ENCODE assay signal across 12 cellular contexts in the genomic region with DNA sequence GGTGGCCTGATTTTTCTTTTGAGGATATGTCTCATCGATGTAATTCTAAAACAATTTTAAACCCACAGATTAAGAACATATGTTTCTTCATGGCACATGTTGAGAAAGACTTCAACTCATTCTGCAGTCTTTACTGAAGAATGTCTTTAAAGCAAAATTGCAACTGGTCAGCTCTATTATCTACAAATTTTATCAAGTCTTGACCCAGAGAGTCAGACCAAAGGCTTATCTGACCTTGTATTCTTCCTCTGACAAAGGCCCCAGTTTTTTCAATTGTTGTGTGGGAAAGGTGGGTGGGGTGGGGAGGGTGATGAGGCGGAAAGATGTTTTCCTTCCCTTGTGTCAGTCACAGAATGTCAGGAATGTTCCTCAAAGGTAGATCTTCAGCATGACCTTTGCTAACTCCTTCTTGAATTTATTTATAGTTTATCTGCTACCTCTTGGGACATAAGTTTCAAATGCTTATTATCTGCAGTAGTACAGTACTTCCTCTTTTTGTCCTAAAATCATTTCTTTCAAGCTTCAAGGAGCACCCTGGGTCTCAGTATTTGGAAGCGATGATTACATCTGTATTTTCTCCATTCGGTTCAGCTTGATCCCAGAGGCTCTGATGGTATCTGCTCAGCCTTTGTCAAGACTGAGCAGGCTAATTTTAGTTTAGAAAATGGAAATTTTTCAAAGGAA.
DNase-seq lines count a peak whose midpoint lies in the region; ATAC-seq, FAIRE-seq and TF ChIP-seq lines count a peak whose summit lies in the region.
"Had no signal": no experiment of that assay in that cellular context is flagged by ENCODE, and none has a peak within 500 bp of the region (broad histone marks: within the 10 kb centered on the region; RNA-seq: fewer than 3 reads in every experiment).

No MANE protein-coding gene starts in this region.

- H3K4me1 Mint-ChIP-seq in activated naive CD4-positive, alpha-beta T cell treated with anti-CD3 and anti-CD28 coated beads, Interleukin-2, amount 10 ng/mL, durations not matched to agents 7 days and 5 days, result peaks cover 2% of the 10 kb centered on the region

- DNase-seq in ELF-1 (ENCODE audit: low read depth, low spot score) (peak; percentile 58), NB4 (ENCODE audit: low read depth) (peak; percentile 22), K562 (ENCODE audit: extremely low read depth in 1 of 4, low spot score in 3 of 4) (no peak), mesendoderm (peak; percentile 91), nucleus accumbens (lab: John Stamatoyannopoulos, UW) (no peak), NCI-H2171 (lab: John Stamatoyannopoulos, UW) (no peak)
- no peak for DNase-seq in activated naive CD4-positive, alpha-beta T cell treated with anti-CD3 and anti-CD28 coated beads, Interleukin-2, amount 10 ng/mL, durations not matched to agents 7 days and 5 days
- DNase-seq: Calu3, NCI-H1930, ovary had no signal

- H3K27ac Mint-ChIP-seq in activated naive CD4-positive, alpha-beta T cell treated with anti-CD3 and anti-CD28 coated beads, Interleukin-2, amount 10 ng/mL, durations not matched to agents 7 days and 5 days, result no peak overlapping the region

- intact Hi-C loops in K562 (cut with micrococcal nuclease), result no loop called here

- no peaks in the 10 kb centered on the region for H3K27me3 Mint-ChIP-seq in activated naive CD4-positive, alpha-beta T cell treated with anti-CD3 and anti-CD28 coated beads, Interleukin-2, amount 10 ng/mL, durations not matched to agents 7 days and 5 days
- H3K27me3 Mint-ChIP-seq: central memory CD8-positive, alpha-beta T cell had no signal

- H4K20me1 ChIP-seq in K562 (replicated peaks; ENCODE audit: control insufficient read depth, insufficient read depth, low read length), result 0 out of 2 replicates have a peak, but pooled peaks cover 7% of the 10 kb centered on the region

- TF ChIP-seq POLR2A in NB4 (IDR thresholded peaks at IDR 0.05; ENCODE audit: extremely low read depth, insufficient read length) (no peak), K562 (conservative IDR thresholded peaks at IDR 0.05) (no peak)

- peak overlapping the region; percentile 81 for H3K56ac ChIP-seq in mesendoderm (ENCODE audit: low read length)

- H2BK15ac ChIP-seq in mesendoderm (replicated peaks; ENCODE audit: low read depth), result no peak overlapping the region

- in situ Hi-C loops in K562 (cut with MboI), result loop anchor here (5.0 kb wide), 1 partner anchor 240 kb away; no protein-coding TSS in a partner anchor

- H3K9me3 Mint-ChIP-seq in activated naive CD4-positive, alpha-beta T cell treated with anti-CD3 and anti-CD28 coated beads, Interleukin-2, amount 10 ng/mL, durations not matched to agents 7 days and 5 days, result no peaks in the 10 kb centered on the region
- H3K9me3 Mint-ChIP-seq: central memory CD8-positive, alpha-beta T cell had no signal

- H2AK5ac ChIP-seq in mesendoderm (ENCODE audit: low read length), result no peak overlapping the region

- WGBS in K562 (ENCODE audit: insufficient coverage, low coverage, missing lambda C conversion rate), result 33% methylated on average over 4 of the region's 4 CpGs
- WGBS in mesendoderm (ENCODE audit: extremely low coverage, insufficient coverage, low lambda C conversion rate), result no CpG with 5 or more reads among the region's 4 CpGs

- no peaks in the 10 kb centered on the region for H3K79me1 ChIP-seq in mesendoderm (ENCODE audit: low read length)

- H3K4me1 ChIP-seq in K562 (replicated peaks in 1 of 2; ENCODE audit: control insufficient read depth in 2 of 2, insufficient read depth in 2 of 2, low read length in 2 of 2), result peaks cover 0 to 15% of the 10 kb centered on the region in 2 experiments; a peak in 3 of 5 replicates
- peaks cover 24% of the 10 kb centered on the region for H3K4me1 ChIP-seq in mesendoderm (ENCODE audit: control insufficient read depth, low read depth, low read length)

- H3K23ac ChIP-seq in mesendoderm (ENCODE audit: low read length), result no peak overlapping the region

- CTCF ChIA-PET in K562 (lab: Yijun Ruan, JAX; ENCODE audit: low intra/inter-chr PET ratio), result interaction anchor here (0.5 kb wide), 1 partner anchor 75 kb away, joined by 3 read pairs; no protein-coding TSS in a partner anchor
- CTCF ChIA-PET in activated naive CD4-positive, alpha-beta T cell treated with anti-CD3 and anti-CD28 coated beads, Interleukin-2, amount 10 ng/mL, durations not matched to agents 7 days and 5 days (lab: Charles Lee), result interaction anchor here (0.6 to 7.7 kb wide), 5 partner anchors 9 to 316 kb away, joined by 3 to 86 read pairs (median 4); no protein-coding TSS in a partner anchor

- no peak overlapping the region for H3K4ac ChIP-seq in mesendoderm (ENCODE audit: low read depth, low read length)

- H3K9me3 ChIP-seq in K562 (replicated peaks; ENCODE audit: control insufficient read depth, insufficient read depth, low read depth, low read length), result no peaks in the 10 kb centered on the region
- H3K9me3 ChIP-seq: ovary had no signal

- no peak for TF ChIP-seq RAD21 in K562 (CRISPR knock-in tag; conservative IDR thresholded peaks at IDR 0.05 in 1 of 2, IDR thresholded peaks at IDR 0.05 in 1 of 2)

- peak; percentile 54 for FAIRE-seq in K562 (lab: Jason Lieb, UNC)

- H3K4me3 ChIP-seq in NB4 (ENCODE audit: low read depth, low read length), result no peak overlapping the region
- H3K4me3 ChIP-seq in K562, result no peak overlapping the region
- no peak overlapping the region for H3K4me3 ChIP-seq in mesendoderm (ENCODE audit: low read length)
- H3K4me3 ChIP-seq: ovary had no signal

- no peak overlapping the region for H2AFZ ChIP-seq in K562 (ENCODE audit: low read depth, low read length)

- H3K18ac ChIP-seq in mesendoderm (ENCODE audit: low read length), result peak overlapping the region; percentile 97

- H3K4me2 ChIP-seq in K562 (ENCODE audit: insufficient read depth, low read length), result no peak overlapping the region
- no peak overlapping the region for H3K4me2 ChIP-seq in mesendoderm (ENCODE audit: low read length)

- H3K36me3 ChIP-seq in K562 (ENCODE audit: control insufficient read depth, insufficient read depth, low read length) (no peaks in the 10 kb centered on the region), mesendoderm (ENCODE audit: control insufficient read depth, insufficient read depth, low read length) (no peaks in the 10 kb centered on the region)
- H3K36me3 ChIP-seq: ovary had no signal

- BruUV-seq in K562 (replicated peaks; lab: Mats Ljungman, UMichigan), result no TSS peak

- H3K27me3 ChIP-seq in K562 (ENCODE audit: control insufficient read depth in 2 of 2, insufficient read depth in 2 of 2, low read length in 2 of 2) (no peaks in the 10 kb centered on the region), mesendoderm (ENCODE audit: insufficient read depth, low read length, poor library complexity) (no peaks in the 10 kb centered on the region)
- H3K27me3 ChIP-seq: ovary had no signal

- no peaks in the 10 kb centered on the region for H3K36me3 Mint-ChIP-seq in activated naive CD4-positive, alpha-beta T cell treated with anti-CD3 and anti-CD28 coated beads, Interleukin-2, amount 10 ng/mL, durations not matched to agents 7 days and 5 days

- TF ChIP-seq CTCF in NB4 (IDR thresholded peaks at IDR 0.05; ENCODE audit: low read depth, low read length), result no peak
- no peak for TF ChIP-seq CTCF in K562 (IDR thresholded peaks at IDR 0.05 in 2 of 3, conservative IDR thresholded peaks at IDR 0.05 in 1 of 3; ENCODE audit: insufficient read depth in 2 of 3, low read depth in 1 of 3, low read length in 3 of 3)

- no peak for TF ChIP-seq EP300 in K562 (IDR thresholded peaks at IDR 0.05; ENCODE audit: low read length)

- H3K27ac ChIP-seq in K562 (ENCODE audit: extremely low read depth, low read depth, low read length) (no peak overlapping the region), mesendoderm (ENCODE audit: low read depth, low read length) (peak overlapping the region; percentile 82)
- H3K27ac ChIP-seq: ovary had no signal

- H4K8ac ChIP-seq in mesendoderm (ENCODE audit: low read depth, low read length), result no peak overlapping the region

- no peak overlapping the region for H3K4me3 Mint-ChIP-seq in activated naive CD4-positive, alpha-beta T cell treated with anti-CD3 and anti-CD28 coated beads, Interleukin-2, amount 10 ng/mL, durations not matched to agents 7 days and 5 days
- H3K4me3 Mint-ChIP-seq: central memory CD8-positive, alpha-beta T cell had no signal

- peak overlapping the region; percentile 28 for H4K5ac ChIP-seq in mesendoderm (ENCODE audit: low read length)

- peak overlapping the region; percentile 18 for H2BK120ac ChIP-seq in mesendoderm (ENCODE audit: low read depth, low read length)

- H3K9ac ChIP-seq in K562 (ENCODE audit: insufficient read depth in 1 of 2, low read depth in 2 of 2, low read length in 2 of 2) (no peak overlapping the region), mesendoderm (ENCODE audit: low read length) (no peak overlapping the region)

- POLR2A ChIA-PET in K562 (lab: Yijun Ruan, JAX), result interaction anchor here (0.6 to 1.0 kb wide), 2 partner anchors 11 to 255 kb away, joined by 3 read pairs; no protein-coding TSS in a partner anchor

- H3K9me1 ChIP-seq in K562 (ENCODE audit: control insufficient read depth, insufficient read depth, low read length), result no peaks in the 10 kb centered on the region

- H2BK5ac ChIP-seq in mesendoderm (ENCODE audit: low read length), result peak overlapping the region; percentile 97

- peak; percentile 43 for ATAC-seq in K562
- ATAC-seq in HG03565 (IDR thresholded peaks at IDR 0.05; ENCODE audit: unreplicated experiment), result no peak

- no peaks in the 10 kb centered on the region for H3K79me2 ChIP-seq in K562 (ENCODE audit: control insufficient read depth, insufficient read depth, low read length)
- no peaks in the 10 kb centered on the region for H3K79me2 ChIP-seq in mesendoderm (ENCODE audit: control insufficient read depth, insufficient read depth, low read length)

TF ChIP-seq in K562, 482 proteins besides CTCF, POLR2A, EP300 and RAD21 (continues in another document):
- no peak for TF ChIP-seq CHCHD3 (CRISPR knock-in tag; IDR thresholded peaks at IDR 0.05)
- TF ChIP-seq SMARCE1 (IDR thresholded peaks at IDR 0.05), result peak; percentile 58; the same call in 1 of the 2 replicates
- peak; percentile 69 for TF ChIP-seq SPI1 (IDR thresholded peaks at IDR 0.05; ENCODE audit: borderline replicate concordance, low read depth, low read length)
- peak; percentile 28; the same call in 1 of the 2 replicates for TF ChIP-seq TCF3 (CRISPR knock-in tag; IDR thresholded peaks at IDR 0.05)

Comparison
In these comparisons a context has a peak if more than half of its experiments do, and no peak if none do; other contexts are left out.
1. DNase-seq: peak in ELF-1 (single experiment), NB4 (single experiment) and mesendoderm (single experiment); none in K562 (0 of 4), nucleus accumbens (0 of 56), activated naive CD4-positive, alpha-beta T cell treated with anti-CD3 and anti-CD28 coated beads, Interleukin-2, amount 10 ng/mL, durations not matched to agents 7 days and 5 days (single experiment) and NCI-H2171 (single experiment).